ENCODE assay signal across 11 cellular contexts in genomic region chr1:154497026-154497806, GRCh38. TPM values are rescaled to one million over a fixed set of nuclear protein-coding genes. Genes with fewer than 3 reads are reported as not detected.
A peak's percentile ranks its signal among the peaks of the same experiment; 100 is the strongest.
DNase-seq lines count a peak whose midpoint lies in the region; ATAC-seq and TF ChIP-seq lines count a peak whose summit lies in the region.
"Had no signal": no experiment of that assay in that cellular context is flagged by ENCODE, and none has a peak within 500 bp of the region (broad histone marks: within the 10 kb centered on the region; RNA-seq: fewer than 3 reads in every experiment).

No MANE protein-coding gene starts in this region.

- ATAC-seq in heart left ventricle (peak; percentile 56 to 82 (median 70)), HG03196 (IDR thresholded peaks at IDR 0.05; ENCODE audit: unreplicated experiment) (no peak), GM19351 (IDR thresholded peaks at IDR 0.05; ENCODE audit: unreplicated experiment) (no peak)
- ATAC-seq: A549 had no signal

- peak overlapping the region in 5 of 12 donors; percentile 6 to 17 (median 11) for H3K4me3 ChIP-seq in heart left ventricle
- H3K4me3 ChIP-seq in smooth muscle cell, result no peak overlapping the region
- H3K4me3 ChIP-seq: A549, vagina had no signal

- H4K20me1 ChIP-seq in smooth muscle cell (ENCODE audit: low read depth), result no peaks in the 10 kb centered on the region

- H3K9me3 ChIP-seq in heart left ventricle (no peaks in the 10 kb centered on the region), smooth muscle cell (replicated peaks; ENCODE audit: low read depth) (no peaks in the 10 kb centered on the region)
- H3K9me3 ChIP-seq: A549, vagina had no signal

- TF ChIP-seq POLR2A in heart left ventricle (IDR thresholded peaks at IDR 0.05), result no peak

- H3F3A ChIP-seq in smooth muscle cell (ENCODE audit: low read depth), result peaks cover 6% of the 10 kb centered on the region

- 21 to 39% (median 32%) methylated on average over 5 of the region's 5 CpGs for WGBS in heart left ventricle, 4 donors
- WGBS in smooth muscle cell (ENCODE audit: low lambda C conversion rate), result 48% methylated on average over 5 of the region's 5 CpGs

- peak overlapping the region in 10 of 12 donors; percentile 33 to 94 (median 68) for H3K27ac ChIP-seq in heart left ventricle
- no peak overlapping the region for H3K27ac ChIP-seq in smooth muscle cell (ENCODE audit: low read depth)
- H3K27ac ChIP-seq: A549, vagina had no signal

- H3K36me3 ChIP-seq in heart left ventricle, result peaks cover 0 to 34% (median 4%) of the 10 kb centered on the region in 9 donors
- H3K36me3 ChIP-seq in smooth muscle cell (ENCODE audit: low read depth), result no peaks in the 10 kb centered on the region
- H3K36me3 ChIP-seq: vagina had no signal

- H3K36me3 Mint-ChIP-seq in T-helper 1 cell treated with Interleukin-12 subunit alpha and Interleukin-12 subunit beta and Interleukin-4 antibody, amounts not matched to agents 30 μg/mL and 1 μg/mL, for 36 hours (ENCODE audit: low read depth), result no peaks in the 10 kb centered on the region

- peak overlapping the region; percentile 30 for H3K4me2 ChIP-seq in smooth muscle cell
- H3K4me2 ChIP-seq: A549 had no signal

- H3K9me3 Mint-ChIP-seq in T-helper 1 cell treated with Interleukin-12 subunit alpha and Interleukin-12 subunit beta and Interleukin-4 antibody, amounts not matched to agents 30 μg/mL and 1 μg/mL, for 36 hours, result no peaks in the 10 kb centered on the region

- H3K4me1 ChIP-seq in heart left ventricle, result peaks cover 8 to 66% (median 37%) of the 10 kb centered on the region in 12 donors
- H3K4me1 ChIP-seq in smooth muscle cell (ENCODE audit: low read depth), result peaks cover 15% of the 10 kb centered on the region

- peak overlapping the region; percentile 76 for H2AFZ ChIP-seq in smooth muscle cell (ENCODE audit: low read depth)

- no peaks in the 10 kb centered on the region for H3K79me2 ChIP-seq in smooth muscle cell (ENCODE audit: low read depth)

- DNase-seq in T-helper 1 cell (no peak), SK-MEL-5 (ENCODE audit: low read depth, low spot score) (peak; percentile 26), heart left ventricle (peak in 4 of 5 donors; percentile 57 to 66 (median 62)), smooth muscle cell (lab: John Stamatoyannopoulos, UW; ENCODE audit: unreplicated experiment) (no peak), iPS-NIHi11 (ENCODE audit: low spot score) (no peak)
- DNase-seq: NCI-H187 had no signal

- in situ Hi-C loops in SK-MEL-5 (cut with HindIII; ENCODE audit: low pct_unique_long_range_greater_than_20kb, low sequenced_read_pairs), result no loop called here

- H3K4me1 Mint-ChIP-seq in T-helper 1 cell treated with Interleukin-12 subunit alpha and Interleukin-12 subunit beta and Interleukin-4 antibody, amounts not matched to agents 30 μg/mL and 1 μg/mL, for 36 hours (ENCODE audit: low read depth), result peaks cover 28% of the 10 kb centered on the region

- no peak overlapping the region for H3K9ac ChIP-seq in smooth muscle cell (ENCODE audit: low read depth)

- peaks cover 47% of the 10 kb centered on the region for H3K27me3 Mint-ChIP-seq in T-helper 1 cell treated with Interleukin-12 subunit alpha and Interleukin-12 subunit beta and Interleukin-4 antibody, amounts not matched to agents 30 μg/mL and 1 μg/mL, for 36 hours (ENCODE audit: low read depth)

- H3K27me3 ChIP-seq in heart left ventricle (peaks cover 0 to 33% (median 16%) of the 10 kb centered on the region in 9 donors), smooth muscle cell (ENCODE audit: low read depth) (peaks cover 37% of the 10 kb centered on the region)

- no peak for TF ChIP-seq CTCF in heart left ventricle (IDR thresholded peaks at IDR 0.05)
- TF ChIP-seq CTCF in smooth muscle cell (IDR thresholded peaks at IDR 0.05; ENCODE audit: borderline replicate concordance, insufficient read depth, poor library complexity, severe bottlenecking), result no peak

- H3K27ac Mint-ChIP-seq in T-helper 1 cell treated with Interleukin-12 subunit alpha and Interleukin-12 subunit beta and Interleukin-4 antibody, amounts not matched to agents 30 μg/mL and 1 μg/mL, for 36 hours, result peak overlapping the region; percentile 5

- H3K4me3 Mint-ChIP-seq in T-helper 1 cell treated with Interleukin-12 subunit alpha and Interleukin-12 subunit beta and Interleukin-4 antibody, amounts not matched to agents 30 μg/mL and 1 μg/mL, for 36 hours, result no peak overlapping the region

- intact Hi-C loops in heart left ventricle (cut with DNase I), result no loop called here

RNA-seq across cellular contexts. Expression of gene TDRD10, which starts 4.8 kb away (rescaled TPM):
- not detected in 2 replicates for total RNA-seq in SK-MEL-5 (2014; rRNA removed; shearing (Covaris generic))
- 0.10 TPM in 1 of 2 replicates, not detected in the other for polyA plus RNA-seq in SK-MEL-5 (2015; cell fraction: cytosol; rRNA removed)
- not detected in 2 replicates for polyA plus RNA-seq in SK-MEL-5 (2015; cell fraction: nucleus; rRNA removed)
- total RNA-seq in heart left ventricle (1 to 10 TPM in 8 of 9 donors, under 1 TPM in 1; 0.71 to 3.4 (median 1.8) TPM), smooth muscle cell (0.13 TPM in 1 of 2 replicates, not detected in the other)
- polyA plus RNA-seq in heart left ventricle (1 to 10 TPM; 2.9 to 3.0 TPM), smooth muscle cell (0.11 TPM in 1 of 2 replicates, not detected in the other)

RNA-seq across cellular contexts. Expression of gene SHE, which starts 5.0 kb away (rescaled TPM):
- 0.03 and 0.11 TPM in 2 replicates for total RNA-seq in SK-MEL-5 (2014; rRNA removed; shearing (Covaris generic))
- 0.01 and 0.04 TPM in 2 replicates for polyA plus RNA-seq in SK-MEL-5 (2015; cell fraction: cytosol; rRNA removed)
- 0.07 TPM in 1 of 2 replicates, not detected in the other for polyA plus RNA-seq in SK-MEL-5 (2015; cell fraction: nucleus; rRNA removed)
- 10 to 100 TPM; 11.1 to 19.4 (median 11.9) TPM for total RNA-seq in heart left ventricle
- 10 to 100 TPM; 10.1 to 17.7 TPM for polyA plus RNA-seq in heart left ventricle
- 0.13 and 0.45 TPM in 2 replicates for total RNA-seq in smooth muscle cell
- 0.39 and 0.72 TPM in 2 replicates for polyA plus RNA-seq in smooth muscle cell

Comparison
In these comparisons a context has a peak if more than half of its experiments do, and no peak if none do; other contexts are left out.
1. DNase-seq: peak in SK-MEL-5 (single experiment) and heart left ventricle (4 of 5); none in T-helper 1 cell (0 of 5), smooth muscle cell (single experiment) and iPS-NIHi11 (single experiment).
2. ATAC-seq: peak in heart left ventricle (4 of 4); none in HG03196 (single experiment) and GM19351 (single experiment).